8 cellular contexts compared by ENCODE assay signal in genomic region chrX:154096140-154097002, GRCh38. TPM values are rescaled to one million over a fixed set of nuclear protein-coding genes. Genes with fewer than 3 reads are reported as not detected.
A peak's percentile ranks its signal among the peaks of the same experiment; 100 is the strongest.
DNase-seq lines count a peak whose midpoint lies in the region; ATAC-seq, FAIRE-seq and TF ChIP-seq lines count a peak whose summit lies in the region.

No MANE protein-coding gene starts in this region.

- H3K4me3 Mint-ChIP-seq in CD14-positive monocyte: peak overlapping the region; percentile 90 to 93

- DNase-seq in CD14-positive monocyte (ENCODE audit: low spot score) (no peak), HT-29 (ENCODE audit: low spot score) (peak; percentile 45), foreskin melanocyte (peak; percentile 31), pancreas (peak in 3 of 6 donors; percentile 10 to 53 (median 25)), DMS153 (lab: John Stamatoyannopoulos, UW) (no peak), NCI-H1048 (lab: John Stamatoyannopoulos, UW) (no peak)
- peak; percentile 40 for DNase-seq in activated T-cell treated with anti-CD3 and anti-CD28 coated beads, Interleukin-2, amount 50 U/mL, for 48 hours

- peaks cover 0 to 20% (median 7%) of the 10 kb centered on the region in 7 donors for H3K9me3 Mint-ChIP-seq in CD14-positive monocyte

- WGBS in pancreas, 2 donors: 4 to 42% methylated on average over 31 of the region's 31 CpGs

- FAIRE-seq in pancreas (lab: Jason Lieb, UNC): no peak

- H3K27me3 Mint-ChIP-seq in CD14-positive monocyte (ENCODE audit: low read depth in 3 of 3): peaks cover 0 to 18% (median 2%) of the 10 kb centered on the region in 3 donors

- H3K27me3 ChIP-seq in pancreas: no peaks in the 10 kb centered on the region

- peak overlapping the region in 2 of 4 donors; percentile 92 to 93 for H3K27ac ChIP-seq in pancreas

- peaks cover 0 to 16% (median 0%) of the 10 kb centered on the region in 3 donors for H3K4me1 ChIP-seq in pancreas

- H3K36me3 ChIP-seq in pancreas: no peaks in the 10 kb centered on the region

- H3K9me3 ChIP-seq in pancreas: no peaks in the 10 kb centered on the region

- ATAC-seq in pancreas (peak in 2 of 4 donors; percentile 4 to 13), HG03095 (IDR thresholded peaks at IDR 0.05; ENCODE audit: unreplicated experiment) (no peak)

- H3K36me3 Mint-ChIP-seq in CD14-positive monocyte: peaks cover 3 to 4% of the 10 kb centered on the region in 2 donors

- peak overlapping the region; percentile 79 to 95 (median 91) for H3K27ac Mint-ChIP-seq in CD14-positive monocyte

- peak overlapping the region; percentile 26 to 63 (median 51) for H3K4me3 ChIP-seq in pancreas

- TF ChIP-seq CTCF in CD14-positive monocyte (IDR thresholded peaks at IDR 0.05) (no peak), pancreas (IDR thresholded peaks at IDR 0.05) (no peak)

- peaks cover 34% of the 10 kb centered on the region for H3K4me1 Mint-ChIP-seq in CD14-positive monocyte

- intact Hi-C loops in CD14-positive monocyte (cut with micrococcal nuclease): loop anchor here in 1 of 2 donors (5.0 to 10.0 kb wide), 2 partner anchors 39 to 82 kb away; partner anchors contain the start of gene IRAK1
- intact Hi-C loops in pancreas (cut with DNase I): no loop called here

RNA-seq across cellular contexts. Expression of gene MECP2, which starts 1.1 kb away (rescaled TPM):
- polyA plus RNA-seq in CD14-positive monocyte (1 to 10 TPM; 5.2 to 9.6 TPM), pancreas (10 to 100 TPM; 17.7 to 19.5 TPM)
- total RNA-seq in HT-29 (2014; rRNA removed; shearing (Covaris generic)): 41.6 and 52.9 TPM in 2 replicates
- total RNA-seq in pancreas: 10 to 100 TPM; 21.3 to 30.8 (median 23.6) TPM

RNA-seq across cellular contexts. Expression of gene OPN1LW, which starts 47.7 kb away (rescaled TPM):
- polyA plus RNA-seq in CD14-positive monocyte (not detected), pancreas (not detected)
- total RNA-seq in HT-29 (2014; rRNA removed; shearing (Covaris generic)): not detected in 2 replicates
- total RNA-seq in pancreas: not detected

Comparison
In these comparisons a context has a peak if more than half of its experiments do, and no peak if none do; other contexts are left out.
1. DNase-seq: peak in HT-29 (single experiment), activated T-cell treated with anti-CD3 and anti-CD28 coated beads, Interleukin-2, amount 50 U/mL, for 48 hours (2 of 2) and foreskin melanocyte (single experiment); none in CD14-positive monocyte (single experiment), DMS153 (single experiment) and NCI-H1048 (single experiment).